22 cellular contexts compared by ENCODE assay signal in genomic region chr19:8150178-8150865, GRCh38. TPM values are rescaled to one million over a fixed set of nuclear protein-coding genes. Genes with fewer than 3 reads are reported as not detected.
DNase-seq lines count a peak whose midpoint lies in the region; TF ChIP-seq lines count a peak whose summit lies in the region.
"Had no signal": no experiment of that assay in that cellular context is flagged by ENCODE, and none has a peak within 500 bp of the region (broad histone marks: within the 10 kb centered on the region; RNA-seq: fewer than 3 reads in every experiment).

No MANE protein-coding gene starts in this region.

- intact Hi-C loops in activated T-helper 2 cell treated with anti-CD3 and anti-CD28 coated beads, Interferon-gamma antibody, Interleukin-2, Interleukin-4, amounts not matched to agents 10 μg/mL and 5 μg/mL and 100 μg/mL, durations not matched to agents 14 hours and 24 hours and 36 hours (cut with micrococcal nuclease): no loop called here
- intact Hi-C loops in Calu3 (cut with micrococcal nuclease; ENCODE audit: unreplicated experiment): no loop called here

- H3K27ac ChIP-seq in HEK293 (ENCODE audit: extremely low read depth, low read depth, low read length) (no peak overlapping the region), trophoblast cell (ENCODE audit: low read depth, low read length) (no peak overlapping the region)
- H3K27ac ChIP-seq: RWPE1, suprapubic skin had no signal

- H3K9me3 Mint-ChIP-seq in brain (peaks cover 0 to 6% (median 0%) of the 10 kb centered on the region in 5 experiments), Calu3 (ENCODE audit: low read depth, unreplicated experiment) (no peaks in the 10 kb centered on the region)
- no peaks in the 10 kb centered on the region for H3K9me3 Mint-ChIP-seq in activated T-helper 2 cell treated with anti-CD3 and anti-CD28 coated beads, Interferon-gamma antibody, Interleukin-2, Interleukin-4, amounts not matched to agents 10 μg/mL and 5 μg/mL and 100 μg/mL, durations not matched to agents 14 hours and 24 hours and 36 hours
- H3K9me3 Mint-ChIP-seq: CD8-positive, alpha-beta T cell; stimulated activated memory B cell treated with anti-CD40 and anti-IgM and Interleukin-4, amounts not matched to agents 10 μg/mL and 1 μg/mL and 100 μg/mL, for 72 hours had no signal

- H3K4me3 ChIP-seq in HEK293 (ENCODE audit: low read depth, low read length) (no peak overlapping the region), trophoblast cell (ENCODE audit: low read depth, low read length) (no peak overlapping the region)
- H3K4me3 ChIP-seq: GM12878, mucosa of descending colon had no signal

- H2BK12ac ChIP-seq in trophoblast cell (ENCODE audit: low read length): no peak overlapping the region

- H2AK5ac ChIP-seq in trophoblast cell (ENCODE audit: low read length): no peak overlapping the region

- no peak overlapping the region for H2BK120ac ChIP-seq in trophoblast cell (ENCODE audit: insufficient read depth, low read length, poor library complexity)

- H3K27me3 ChIP-seq in trophoblast cell (ENCODE audit: insufficient read depth, low read length): no peaks in the 10 kb centered on the region

- TF ChIP-seq CTCF in HEK293 (tag by site-specific recombination; IDR thresholded peaks at IDR 0.05) (no peak), brain (conservative IDR thresholded peaks at IDR 0.05) (no peak), Calu3 (IDR thresholded peaks at IDR 0.05; ENCODE audit: unreplicated experiment) (no peak)

- no peak overlapping the region for H3K18ac ChIP-seq in trophoblast cell (ENCODE audit: low read length)

- H3K79me2 ChIP-seq in trophoblast cell (ENCODE audit: control insufficient read depth, insufficient read depth, low read length, poor library complexity): peaks cover 2% of the 10 kb centered on the region

- H3K36me3 ChIP-seq in HEK293 (ENCODE audit: control insufficient read depth in 2 of 2, insufficient read depth in 1 of 2, low read length in 2 of 2) (no peaks in the 10 kb centered on the region), trophoblast cell (ENCODE audit: control insufficient read depth in 1 of 2, insufficient read depth in 2 of 2, low read length in 2 of 2) (peaks cover 0 to 2% of the 10 kb centered on the region in 2 experiments)
- H3K36me3 ChIP-seq: suprapubic skin had no signal

- H3K9me3 ChIP-seq in HEK293 (ENCODE audit: control insufficient read depth, insufficient read depth, low read depth, low read length) (no peaks in the 10 kb centered on the region), trophoblast cell (ENCODE audit: insufficient read depth, low read depth, low read length) (peaks cover 3% of the 10 kb centered on the region)
- H3K9me3 ChIP-seq: mucosa of descending colon, suprapubic skin had no signal

- POLR2A ChIA-PET in HEK293 (lab: Yijun Ruan, JAX): interaction anchor here (0.6 to 0.7 kb wide), 2 partner anchors 37 to 149 kb away, joined by 3 to 6 read pairs; no protein-coding TSS in a partner anchor

- no peak overlapping the region for H2AFZ ChIP-seq in trophoblast cell (ENCODE audit: insufficient read depth, low read length, poor library complexity)

- WGBS in trophoblast cell (ENCODE audit: extremely low coverage, insufficient coverage, insufficient read length): no CpG with 5 or more reads among the region's 6 CpGs

- no peak overlapping the region for H4K8ac ChIP-seq in trophoblast cell (ENCODE audit: low read depth, low read length)

- H3K4me1 Mint-ChIP-seq in brain (peaks cover 36% of the 10 kb centered on the region), Calu3 (ENCODE audit: low read depth, unreplicated experiment) (peaks cover 29% of the 10 kb centered on the region)
- H3K4me1 Mint-ChIP-seq in activated T-helper 2 cell treated with anti-CD3 and anti-CD28 coated beads, Interferon-gamma antibody, Interleukin-2, Interleukin-4, amounts not matched to agents 10 μg/mL and 5 μg/mL and 100 μg/mL, durations not matched to agents 14 hours and 24 hours and 36 hours (ENCODE audit: low read depth): no peaks in the 10 kb centered on the region

- H3K79me1 ChIP-seq in trophoblast cell (ENCODE audit: low read length): peaks cover 8% of the 10 kb centered on the region

- peak overlapping the region; percentile 75 to 84 (median 81) for H3K4me3 Mint-ChIP-seq in brain
- no peak overlapping the region for H3K4me3 Mint-ChIP-seq in activated T-helper 2 cell treated with anti-CD3 and anti-CD28 coated beads, Interferon-gamma antibody, Interleukin-2, Interleukin-4, amounts not matched to agents 10 μg/mL and 5 μg/mL and 100 μg/mL, durations not matched to agents 14 hours and 24 hours and 36 hours (ENCODE audit: low read depth)
- H3K4me3 Mint-ChIP-seq in Calu3 (ENCODE audit: low read depth, unreplicated experiment): no peak overlapping the region
- H3K4me3 Mint-ChIP-seq: stimulated activated memory B cell treated with anti-CD40 and anti-IgM and Interleukin-4, amounts not matched to agents 10 μg/mL and 1 μg/mL and 100 μg/mL, for 72 hours had no signal

- BruUV-seq in Calu3 (replicated peaks; lab: Mats Ljungman, UMichigan): no TSS peak

- H2BK5ac ChIP-seq in trophoblast cell (ENCODE audit: low read depth, low read length, poor library complexity): no peak overlapping the region

- no peak overlapping the region for H3K4ac ChIP-seq in trophoblast cell (ENCODE audit: low read depth, low read length)

- H3K36me3 Mint-ChIP-seq in brain (no peaks in the 10 kb centered on the region), Calu3 (ENCODE audit: insufficient read depth, unreplicated experiment) (peaks cover 5% of the 10 kb centered on the region)
- H3K36me3 Mint-ChIP-seq in activated T-helper 2 cell treated with anti-CD3 and anti-CD28 coated beads, Interferon-gamma antibody, Interleukin-2, Interleukin-4, amounts not matched to agents 10 μg/mL and 5 μg/mL and 100 μg/mL, durations not matched to agents 14 hours and 24 hours and 36 hours (ENCODE audit: low read depth): no peaks in the 10 kb centered on the region
- H3K36me3 Mint-ChIP-seq: CD8-positive, alpha-beta T cell; stimulated activated memory B cell treated with anti-CD40 and anti-IgM and Interleukin-4, amounts not matched to agents 10 μg/mL and 1 μg/mL and 100 μg/mL, for 72 hours had no signal

- H3K4me1 ChIP-seq in HEK293 (ENCODE audit: control insufficient read depth, insufficient read depth, low read length) (peaks cover 4% of the 10 kb centered on the region), trophoblast cell (ENCODE audit: control insufficient read depth in 1 of 2, insufficient read depth in 2 of 2, low read length in 2 of 2) (peaks cover 0 to 8% of the 10 kb centered on the region in 2 experiments)

- CTCF ChIA-PET in HEK293 (lab: Yijun Ruan, JAX): interaction anchor here (0.6 to 0.9 kb wide), 4 partner anchors 102 to 374 kb away, joined by 3 to 4 read pairs (median 3); no protein-coding TSS in a partner anchor
- CTCF ChIA-PET in Calu3 (lab: Charles Lee): no interaction called here

- H3K27me3 Mint-ChIP-seq in brain (peaks cover 14% of the 10 kb centered on the region), Calu3 (ENCODE audit: unreplicated experiment) (peaks cover 32% of the 10 kb centered on the region)
- peaks cover 47% of the 10 kb centered on the region for H3K27me3 Mint-ChIP-seq in activated T-helper 2 cell treated with anti-CD3 and anti-CD28 coated beads, Interferon-gamma antibody, Interleukin-2, Interleukin-4, amounts not matched to agents 10 μg/mL and 5 μg/mL and 100 μg/mL, durations not matched to agents 14 hours and 24 hours and 36 hours (ENCODE audit: low read depth)

- H3K4me2 ChIP-seq in trophoblast cell (ENCODE audit: low read length): peak overlapping the region; percentile 58

- H3K9ac ChIP-seq in trophoblast cell (ENCODE audit: low read length): no peak overlapping the region

- H3K27ac Mint-ChIP-seq in brain: peak overlapping the region in 4 of 5 experiments; percentile 38 to 87 (median 80)
- H3K27ac Mint-ChIP-seq in activated T-helper 2 cell treated with anti-CD3 and anti-CD28 coated beads, Interferon-gamma antibody, Interleukin-2, Interleukin-4, amounts not matched to agents 10 μg/mL and 5 μg/mL and 100 μg/mL, durations not matched to agents 14 hours and 24 hours and 36 hours: no peak overlapping the region
- H3K27ac Mint-ChIP-seq in Calu3 (ENCODE audit: unreplicated experiment): no peak overlapping the region
- H3K27ac Mint-ChIP-seq: CD8-positive, alpha-beta T cell; stimulated activated memory B cell treated with anti-CD40 and anti-IgM and Interleukin-4, amounts not matched to agents 10 μg/mL and 1 μg/mL and 100 μg/mL, for 72 hours had no signal

- no peak overlapping the region for H4K12ac ChIP-seq in trophoblast cell (ENCODE audit: low read depth, low read length)

- no peak overlapping the region for H4K91ac ChIP-seq in trophoblast cell (ENCODE audit: low read depth, low read length)

- H3K14ac ChIP-seq in trophoblast cell (ENCODE audit: low read length): no peak overlapping the region

- DNase-seq in left kidney (ENCODE audit: low read depth, low spot score): peak; percentile 25
- DNase-seq in trophoblast cell: no peak
- no peak for DNase-seq in activated T-helper 2 cell treated with anti-CD3 and anti-CD28 coated beads, Interferon-gamma antibody, Interleukin-2, Interleukin-4, amounts not matched to agents 10 μg/mL and 5 μg/mL and 100 μg/mL, durations not matched to agents 14 hours and 24 hours and 36 hours (ENCODE audit: low spot score)
- DNase-seq in Calu3: no peak
- DNase-seq in T-helper 1 cell: no peak
- DNase-seq: activated CD4-positive, alpha-beta T cell treated with anti-CD3 and anti-CD28 coated beads, Interleukin-2, amount 50 U/mL, for 48 hours; activated CD4-positive, CD25-positive, alpha-beta regulatory T cell; activated effector memory CD4-positive, alpha-beta T cell treated with Interleukin-2 at 50 U/mL for 16 hours; CD8-positive, alpha-beta T cell; KBM-7; MM.1S; mucosa of descending colon; NCI-H1436 treated with DMSO at 0.1 percent for 48 hours; NCI-H526 treated with DMSO at 0.1 percent for 48 hours; nucleus accumbens had no signal

- H3K23ac ChIP-seq in trophoblast cell (ENCODE audit: low read length): no peak overlapping the region

TF ChIP-seq in HEK293, 187 proteins besides CTCF, POLR2A, EP300 and RAD21:
- peak; percentile 61; the same call in 1 of the 2 replicates for TF ChIP-seq ZNF121 (tag by site-specific recombination; IDR thresholded peaks at IDR 0.05)
- TF ChIP-seq ZFP3 (tag by site-specific recombination; IDR thresholded peaks at IDR 0.05; ENCODE audit: low read depth): peak; percentile 95
- no peak for TF ChIP-seq OVOL3 (tag by site-specific recombination; IDR thresholded peaks at IDR 0.05)

RNA-seq across cellular contexts. Expression of gene FBN3, which starts 0.9 kb away (rescaled TPM):
- polyA plus RNA-seq in brain (ENCODE audit: insufficient read depth, low read depth, low replicate concordance): 4.5 TPM
- polyA plus RNA-seq in trophoblast cell (2013): 9.1 and 10.0 TPM in 2 replicates
- total RNA-seq in activated T-helper 2 cell treated with anti-CD3 and anti-CD28 coated beads, Interferon-gamma antibody, Interleukin-2, Interleukin-4, amounts not matched to agents 10 μg/mL and 5 μg/mL and 100 μg/mL, durations not matched to agents 14 hours and 24 hours and 36 hours: not detected in 2 replicates
- 0.54 TPM in 1 of 2 replicates, not detected in the other for total RNA-seq in Calu3 (2022)
- total RNA-seq: smooth muscle cell had no signal
- polyA plus RNA-seq: GM12878, smooth muscle cell had no signal

RNA-seq across cellular contexts. Expression of gene CERS4, which starts 58.8 kb away (rescaled TPM):
- 195 TPM for polyA plus RNA-seq in brain (ENCODE audit: insufficient read depth, low read depth, low replicate concordance)
- polyA plus RNA-seq in trophoblast cell (2013): 11.5 and 13.1 TPM in 2 replicates
- 29.1 and 30.0 TPM in 2 replicates for total RNA-seq in activated T-helper 2 cell treated with anti-CD3 and anti-CD28 coated beads, Interferon-gamma antibody, Interleukin-2, Interleukin-4, amounts not matched to agents 10 μg/mL and 5 μg/mL and 100 μg/mL, durations not matched to agents 14 hours and 24 hours and 36 hours
- 10.1 and 13.4 TPM in 2 replicates for total RNA-seq in Calu3 (2022)

Comparison
In these comparisons a context has a peak if more than half of its experiments do, and no peak if none do; other contexts are left out.
1. H3K27ac Mint-ChIP-seq: peak in brain (4 of 5); none in activated T-helper 2 cell treated with anti-CD3 and anti-CD28 coated beads, Interferon-gamma antibody, Interleukin-2, Interleukin-4, amounts not matched to agents 10 μg/mL and 5 μg/mL and 100 μg/mL, durations not matched to agents 14 hours and 24 hours and 36 hours (single experiment) and Calu3 (single experiment).
2. H3K4me3 Mint-ChIP-seq: peak in brain (5 of 5); none in activated T-helper 2 cell treated with anti-CD3 and anti-CD28 coated beads, Interferon-gamma antibody, Interleukin-2, Interleukin-4, amounts not matched to agents 10 μg/mL and 5 μg/mL and 100 μg/mL, durations not matched to agents 14 hours and 24 hours and 36 hours (single experiment) and Calu3 (single experiment).